ENCODE assay signal across 10 cellular contexts in the genomic region with DNA sequence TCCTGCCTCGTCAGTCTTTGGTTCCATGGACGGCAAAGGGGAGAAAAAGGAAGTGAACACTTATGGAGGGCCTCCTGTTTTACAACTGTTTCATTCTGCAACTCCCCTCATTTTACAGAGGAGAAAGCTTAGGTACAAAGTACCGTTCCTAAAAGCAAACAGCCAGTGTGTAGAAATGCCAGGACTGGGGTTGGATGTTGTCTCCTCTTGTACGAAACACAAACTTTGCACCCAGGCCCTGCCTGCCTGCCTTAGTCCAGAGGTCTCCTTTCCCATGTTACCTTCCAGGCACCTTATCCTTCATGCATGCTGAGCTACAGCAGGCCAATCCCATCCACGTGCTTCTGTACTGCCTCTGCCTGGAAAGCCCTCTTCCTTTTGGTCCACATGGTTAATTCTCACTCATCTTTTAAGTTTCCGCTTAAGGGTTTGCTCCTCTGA.
DNase-seq lines count a peak whose midpoint lies in the region; ATAC-seq, FAIRE-seq and TF ChIP-seq lines count a peak whose summit lies in the region.
"Had no signal": no experiment of that assay in that cellular context is flagged by ENCODE, and none has a peak within 500 bp of the region (broad histone marks: within the 10 kb centered on the region; RNA-seq: fewer than 3 reads in every experiment).

No MANE protein-coding gene starts in this region.

- no peak overlapping the region for H4K5ac ChIP-seq in H1 (ENCODE audit: insufficient read length, low read depth, low read length)

- no peak overlapping the region for H3K4ac ChIP-seq in H1 (replicated peaks; ENCODE audit: insufficient read length, low read depth, low read length)

- H2BK5ac ChIP-seq in H1 (ENCODE audit: low read depth, low read length) = no peak overlapping the region

- H3K36me3 ChIP-seq in OCI-LY1 (ENCODE audit: insufficient read depth, low read length) (no peaks in the 10 kb centered on the region), H1 (ENCODE audit: control insufficient read depth in 2 of 4, insufficient read depth in 4 of 4, low read length in 3 of 4) (no peaks in the 10 kb centered on the region), transverse colon (no peaks in the 10 kb centered on the region)

- no peaks in the 10 kb centered on the region for H3K9me3 ChIP-seq in OCI-LY1 (ENCODE audit: low read length)
- no peaks in the 10 kb centered on the region for H3K9me3 ChIP-seq in H1 (ENCODE audit: insufficient read depth in 2 of 2, low read depth in 1 of 2, low read length in 1 of 2)
- H3K9me3 ChIP-seq in transverse colon = no peaks in the 10 kb centered on the region

- H3K27ac ChIP-seq in OCI-LY1 (ENCODE audit: low read depth, low read length, poor library complexity, severe bottlenecking) (peak overlapping the region; percentile 98), H1 (ENCODE audit: low read depth, low read length) (no peak overlapping the region), transverse colon (peak overlapping the region; percentile 47 to 72 (median 58))

- ATAC-seq in GM21360 (IDR thresholded peaks at IDR 0.05; ENCODE audit: unreplicated experiment) = no peak

- no peak overlapping the region for H2BK120ac ChIP-seq in H1 (replicated peaks; ENCODE audit: low read depth, low read length)

- H2AFZ ChIP-seq in OCI-LY1 (ENCODE audit: low read length) = peak overlapping the region; percentile 2; the same call in 1 of the 2 replicates
- no peak overlapping the region for H2AFZ ChIP-seq in H1 (ENCODE audit: low read length)

- no peak overlapping the region for H3K23ac ChIP-seq in H1 (ENCODE audit: insufficient read length)

- no peaks in the 10 kb centered on the region for H3K27me3 Mint-ChIP-seq in activated naive CD4-positive, alpha-beta T cell treated with anti-CD3 and anti-CD28 coated beads for 36 hours (ENCODE audit: low read depth)

- CTCF ChIA-PET in activated naive CD4-positive, alpha-beta T cell treated with anti-CD3 and anti-CD28 coated beads for 36 hours (lab: Charles Lee) = interaction anchor here (1.0 kb wide), 1 partner anchor 158 kb away, joined by 4 read pairs; no protein-coding TSS in a partner anchor
- CTCF ChIA-PET in H1 (lab: Charles Lee; ENCODE audit: partially characterized antibody) = interaction anchor here (0.9 to 1.2 kb wide), 3 partner anchors 10 to 57 kb away, joined by 3 to 10 read pairs (median 3); no protein-coding TSS in a partner anchor

- no peak overlapping the region for H3K14ac ChIP-seq in H1 (ENCODE audit: insufficient read length)

- no peak overlapping the region for H3K56ac ChIP-seq in H1 (replicated peaks; ENCODE audit: insufficient read length, low read depth, low read length)

- peak overlapping the region; percentile 47 for H3K4me3 Mint-ChIP-seq in activated naive CD4-positive, alpha-beta T cell treated with anti-CD3 and anti-CD28 coated beads for 36 hours

- no peak overlapping the region for H4K91ac ChIP-seq in H1 (replicated peaks; ENCODE audit: insufficient read length, low read length)

- H3K9me3 Mint-ChIP-seq in activated naive CD4-positive, alpha-beta T cell treated with anti-CD3 and anti-CD28 coated beads for 36 hours = no peaks in the 10 kb centered on the region

- H3F3A ChIP-seq in OCI-LY1 (ENCODE audit: insufficient read depth, low read length) = no peaks in the 10 kb centered on the region; the same call in 1 of the 2 replicates

- peak overlapping the region; percentile 93; the same call in 1 of the 2 replicates for H2BK15ac ChIP-seq in H1 (ENCODE audit: low read length)

- no peaks in the 10 kb centered on the region for H3K27me3 ChIP-seq in OCI-LY1 (ENCODE audit: insufficient read depth, low read length)
- H3K27me3 ChIP-seq in H1 (replicated peaks in 1 of 4; ENCODE audit: control insufficient read depth in 3 of 4, extremely low read depth in 1 of 4, insufficient read depth in 3 of 4, low read length in 3 of 4) = no peaks in the 10 kb centered on the region
- no peaks in the 10 kb centered on the region for H3K27me3 ChIP-seq in transverse colon

- no peak overlapping the region; the same call in 1 of the 2 replicates for H2BK20ac ChIP-seq in H1 (ENCODE audit: low read length)

- intact Hi-C loops in activated naive CD4-positive, alpha-beta T cell treated with anti-CD3 and anti-CD28 coated beads for 36 hours (cut with micrococcal nuclease) = loop anchor here (1.0 to 2.0 kb wide), 13 partner anchors 33 to 993 kb away; partner anchors contain the start of genes C1GALT1, GLCCI1 and UMAD1
- intact Hi-C loops in transverse colon (cut with DNase I; ENCODE audit: low total_unique reads) = no loop called here

- TF ChIP-seq EP300 in H1 (IDR thresholded peaks at IDR 0.05; ENCODE audit: borderline replicate concordance in 1 of 2, low read depth in 2 of 2, low read length in 2 of 2) (no peak), transverse colon (IDR thresholded peaks at IDR 0.05; ENCODE audit: low read depth) (no peak)

- no peak for DNase-seq in activated naive CD4-positive, alpha-beta T cell treated with anti-CD3 and anti-CD28 coated beads for 36 hours
- DNase-seq in activated naive CD4-positive, alpha-beta T cell (lab: John Stamatoyannopoulos, UW) = no peak
- no peak for DNase-seq in H1 (ENCODE audit: low read depth in 1 of 2, low spot score in 2 of 2)
- no peak for DNase-seq in transverse colon
- no peak for DNase-seq in effector CD4-positive, alpha-beta T cell
- DNase-seq in 8988T = no peak
- DNase-seq: COR-L47 had no signal

- WGBS in H1 (ENCODE audit: extremely low coverage in 1 of 2, insufficient coverage in 1 of 2, insufficient read length in 1 of 2, insufficient replicate concordance in 2 of 2, low coverage in 1 of 2, low lambda C conversion rate in 2 of 2, missing lambda C conversion rate in 1 of 2), 2 experiments = 90% methylated on average over 6 of the region's 6 CpGs; no CpG with 5 or more reads in 1 of the 2 experiments
- 60 to 62% methylated on average over 1 to 6 of the region's 6 CpGs for WGBS in transverse colon (ENCODE audit: low coverage in 1 of 2), 2 donors

- H3K79me2 ChIP-seq in OCI-LY1 (ENCODE audit: insufficient read depth, low read length) (no peaks in the 10 kb centered on the region), H1 (ENCODE audit: control insufficient read depth in 1 of 2, insufficient read depth in 2 of 2, low read length in 2 of 2) (no peaks in the 10 kb centered on the region)

- no peak overlapping the region for H2BK12ac ChIP-seq in H1 (ENCODE audit: low read depth, low read length)

- peaks cover 5% of the 10 kb centered on the region; the same call in 1 of the 2 replicates for H3K79me1 ChIP-seq in H1 (ENCODE audit: low read depth, low read length)

- no peak overlapping the region for H4K8ac ChIP-seq in H1 (ENCODE audit: extremely low read depth, insufficient read depth, low read length)

- H3K4me1 ChIP-seq in OCI-LY1 (ENCODE audit: insufficient read depth, low read length, severe bottlenecking) (peaks cover 45% of the 10 kb centered on the region), H1 (replicated peaks in 1 of 4; ENCODE audit: control insufficient read depth in 3 of 4, insufficient read depth in 4 of 4, low read length in 3 of 4) (peaks cover 0 to 12% (median 2%) of the 10 kb centered on the region in 4 experiments; a peak in 4 of 7 replicates), transverse colon (peaks cover 0 to 38% (median 3%) of the 10 kb centered on the region in 4 donors)

- H3K4me1 Mint-ChIP-seq in activated naive CD4-positive, alpha-beta T cell treated with anti-CD3 and anti-CD28 coated beads for 36 hours (ENCODE audit: low read depth) = peaks cover 43% of the 10 kb centered on the region

- no peak overlapping the region; the same call in 1 of the 2 replicates for H2AK5ac ChIP-seq in H1 (ENCODE audit: low read depth, low read length)

- peak overlapping the region; percentile 83 for H3K27ac Mint-ChIP-seq in activated naive CD4-positive, alpha-beta T cell treated with anti-CD3 and anti-CD28 coated beads for 36 hours

- no peaks in the 10 kb centered on the region for H3K23me2 ChIP-seq in H1 (ENCODE audit: low read depth, low read length)

- no peaks in the 10 kb centered on the region for H3K36me3 Mint-ChIP-seq in activated naive CD4-positive, alpha-beta T cell treated with anti-CD3 and anti-CD28 coated beads for 36 hours (ENCODE audit: low read depth)

- FAIRE-seq in H1 (lab: Jason Lieb, UNC) = no peak
- FAIRE-seq: astrocyte had no signal

- H3K9ac ChIP-seq in OCI-LY1 (ENCODE audit: low read length) (peak overlapping the region; percentile 71), H1 (replicated peaks in 1 of 4; ENCODE audit: extremely low read depth in 1 of 4, low read depth in 3 of 4, low read length in 3 of 4) (no peak overlapping the region)

- TF ChIP-seq POLR2A in H1 (IDR thresholded peaks at IDR 0.05; ENCODE audit: control extremely low read depth in 1 of 2, low read depth in 2 of 2, low read length in 2 of 2) = no peak
- no peak for TF ChIP-seq POLR2A in transverse colon (IDR thresholded peaks at IDR 0.05)

- no peak for TF ChIP-seq RAD21 in H1 (IDR thresholded peaks at IDR 0.05 in 1 of 2, conservative IDR thresholded peaks at IDR 0.05 in 1 of 2; ENCODE audit: low read depth in 2 of 2, low read length in 2 of 2)

- peak overlapping the region; percentile 68 for H3K4me2 ChIP-seq in OCI-LY1 (ENCODE audit: low read length)
- no peak overlapping the region for H3K4me2 ChIP-seq in H1 (ENCODE audit: insufficient read depth in 1 of 2, low read depth in 2 of 2, low read length in 2 of 2)

- POLR2A ChIA-PET in H1 (lab: Charles Lee; ENCODE audit: partially characterized antibody) = interaction anchor here (0.6 kb wide), 1 partner anchor 18 kb away, joined by 3 read pairs; no protein-coding TSS in a partner anchor

- in situ Hi-C loops in transverse colon (cut with MboI; ENCODE audit: low pct_ligation_motif_present in 1 of 4, low pct_unique_long_range_greater_than_20kb in 1 of 4, low sequenced_read_pairs in 3 of 4) = no loop called here

- TF ChIP-seq CTCF in OCI-LY1 (IDR thresholded peaks at IDR 0.05; ENCODE audit: low read length) (no peak), H1 (IDR thresholded peaks at IDR 0.05; ENCODE audit: control extremely low read depth in 1 of 3, insufficient read depth in 1 of 3, low read depth in 1 of 3, low read length in 3 of 3) (no peak), transverse colon (IDR thresholded peaks at IDR 0.05) (no peak)

- H4K20me1 ChIP-seq in OCI-LY1 (ENCODE audit: insufficient read depth, low read length) (no peaks in the 10 kb centered on the region), H1 (replicated peaks in 1 of 2; ENCODE audit: control insufficient read depth in 1 of 2, insufficient read depth in 2 of 2, low read length in 2 of 2) (no peaks in the 10 kb centered on the region)

- no peak overlapping the region for H3K18ac ChIP-seq in H1 (ENCODE audit: extremely low read depth, low read length)

- H3K9me2 ChIP-seq in OCI-LY1 (ENCODE audit: low read depth, low read length) = no peaks in the 10 kb centered on the region

- H3K4me3 ChIP-seq in OCI-LY1 (ENCODE audit: low read depth, low read length, poor library complexity, severe bottlenecking) (peak overlapping the region; percentile 41), H1 (ENCODE audit: extremely low read depth in 1 of 4, insufficient read depth in 2 of 4, low read depth in 3 of 4, low read length in 4 of 4) (no peak overlapping the region), transverse colon (no peak overlapping the region)

TF ChIP-seq in H1, 55 proteins besides CTCF, POLR2A, EP300 and RAD21 (continues in another document):
- TF ChIP-seq POLR2AphosphoS5 (IDR thresholded peaks at IDR 0.05; ENCODE audit: low read depth, low read length) = no peak
- TF ChIP-seq GABPA (IDR thresholded peaks at IDR 0.05; ENCODE audit: borderline replicate concordance, insufficient read depth, low read length) = no peak
- TF ChIP-seq TCF12 (IDR thresholded peaks at IDR 0.05; ENCODE audit: low read depth, low read length) = no peak
